In the genomic region with DNA sequence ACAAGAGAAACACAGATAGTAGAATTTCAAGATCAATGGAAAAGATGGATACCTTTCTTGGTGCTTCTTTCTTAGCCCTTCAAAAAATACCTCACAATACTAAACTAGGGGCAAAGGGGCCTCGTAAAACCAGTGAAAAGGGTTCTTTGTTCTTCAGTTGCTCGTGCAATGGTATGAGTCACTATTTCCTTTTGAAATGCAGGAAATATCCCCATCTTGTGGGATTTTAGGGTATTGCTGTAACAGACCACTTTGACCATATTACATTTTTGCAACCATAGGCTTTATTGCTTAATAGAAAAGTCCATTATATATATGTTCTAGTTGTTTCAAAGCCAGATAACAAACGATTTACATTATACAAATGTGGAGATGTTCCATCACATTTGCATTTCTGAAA, we compare ENCODE assay signal across 8 cellular contexts.
DNase-seq lines count a peak whose midpoint lies in the region; ATAC-seq and TF ChIP-seq lines count a peak whose summit lies in the region.

No MANE protein-coding gene starts in this region.

- peak in 1 of 4 experiments; percentile 29 for TF ChIP-seq CTCF in gastroesophageal sphincter (IDR thresholded peaks at IDR 0.05)

- H3K27ac ChIP-seq in gastroesophageal sphincter: no peak overlapping the region

- DNase-seq in activated CD4-positive, alpha-beta T cell treated with anti-CD3 and anti-CD28 coated beads, Interleukin-2, amount 10 ng/mL, durations not matched to agents 7 days and 5 days: peak; percentile 12
- no peak for DNase-seq in activated CD4-positive, alpha-beta T cell treated with anti-CD3 and anti-CD28 coated beads for 48 hours
- DNase-seq in SK-N-DZ (ENCODE audit: low spot score) (peak; percentile 7), iPS-NIHi7 (ENCODE audit: extremely low spot score) (peak; percentile 20), NCI-H2029 (lab: John Stamatoyannopoulos, UW) (no peak)

- no peak overlapping the region for H3K4me3 Mint-ChIP-seq in activated CD4-positive, alpha-beta T cell treated with anti-CD3 and anti-CD28 coated beads, Interleukin-2, amount 10 ng/mL, durations not matched to agents 7 days and 5 days

- no peak overlapping the region for H3K27ac Mint-ChIP-seq in activated CD4-positive, alpha-beta T cell treated with anti-CD3 and anti-CD28 coated beads, Interleukin-2, amount 10 ng/mL, durations not matched to agents 7 days and 5 days

- TF ChIP-seq EP300 in gastroesophageal sphincter (IDR thresholded peaks at IDR 0.05): no peak

- H3K4me1 ChIP-seq in gastroesophageal sphincter: no peaks in the 10 kb centered on the region

- POLR2A ChIA-PET in activated CD4-positive, alpha-beta T cell treated with anti-CD3 and anti-CD28 coated beads, Interleukin-2, amount 10 ng/mL, durations not matched to agents 7 days and 5 days (lab: Charles Lee): no interaction called here

- H3K4me3 ChIP-seq in gastroesophageal sphincter: no peak overlapping the region

- peaks cover 11% of the 10 kb centered on the region for H3K27me3 Mint-ChIP-seq in activated CD4-positive, alpha-beta T cell treated with anti-CD3 and anti-CD28 coated beads, Interleukin-2, amount 10 ng/mL, durations not matched to agents 7 days and 5 days

- H3K27me3 ChIP-seq in gastroesophageal sphincter: no peaks in the 10 kb centered on the region

- H3K36me3 Mint-ChIP-seq in activated CD4-positive, alpha-beta T cell treated with anti-CD3 and anti-CD28 coated beads, Interleukin-2, amount 10 ng/mL, durations not matched to agents 7 days and 5 days (ENCODE audit: low read depth): no peaks in the 10 kb centered on the region

- H3K4me1 Mint-ChIP-seq in activated CD4-positive, alpha-beta T cell treated with anti-CD3 and anti-CD28 coated beads, Interleukin-2, amount 10 ng/mL, durations not matched to agents 7 days and 5 days: peaks cover 3% of the 10 kb centered on the region

- H3K9me3 Mint-ChIP-seq in activated CD4-positive, alpha-beta T cell treated with anti-CD3 and anti-CD28 coated beads, Interleukin-2, amount 10 ng/mL, durations not matched to agents 7 days and 5 days: peaks cover 5% of the 10 kb centered on the region

- WGBS in gastroesophageal sphincter (ENCODE audit: low coverage in 1 of 2), 2 donors: 48 to 63% methylated on average over 3 of the region's 3 CpGs

- ATAC-seq in HG03025 (IDR thresholded peaks at IDR 0.05; ENCODE audit: low FRiP score, unreplicated experiment): peak; percentile 49
- no peak for ATAC-seq in GM18909 (IDR thresholded peaks at IDR 0.05; ENCODE audit: poor library complexity, unreplicated experiment)
- no peak for ATAC-seq in gastroesophageal sphincter

- peaks cover 0 to 40% (median 0%) of the 10 kb centered on the region in 3 donors for H3K9me3 ChIP-seq in gastroesophageal sphincter

- CTCF ChIA-PET in activated CD4-positive, alpha-beta T cell treated with anti-CD3 and anti-CD28 coated beads, Interleukin-2, amount 10 ng/mL, durations not matched to agents 7 days and 5 days (lab: Charles Lee): no interaction called here

- no peak for TF ChIP-seq POLR2A in gastroesophageal sphincter (IDR thresholded peaks at IDR 0.05)

- no peaks in the 10 kb centered on the region for H3K36me3 ChIP-seq in gastroesophageal sphincter

Comparison
In these comparisons a context has a peak if more than half of its experiments do, and no peak if none do; other contexts are left out.
1. DNase-seq: peak in activated CD4-positive, alpha-beta T cell treated with anti-CD3 and anti-CD28 coated beads, Interleukin-2, amount 10 ng/mL, durations not matched to agents 7 days and 5 days (single experiment), SK-N-DZ (single experiment) and iPS-NIHi7 (single experiment); none in activated CD4-positive, alpha-beta T cell treated with anti-CD3 and anti-CD28 coated beads for 48 hours (single experiment) and NCI-H2029 (single experiment).